ENCODE assay signal across 14 cellular contexts in the genomic region with DNA sequence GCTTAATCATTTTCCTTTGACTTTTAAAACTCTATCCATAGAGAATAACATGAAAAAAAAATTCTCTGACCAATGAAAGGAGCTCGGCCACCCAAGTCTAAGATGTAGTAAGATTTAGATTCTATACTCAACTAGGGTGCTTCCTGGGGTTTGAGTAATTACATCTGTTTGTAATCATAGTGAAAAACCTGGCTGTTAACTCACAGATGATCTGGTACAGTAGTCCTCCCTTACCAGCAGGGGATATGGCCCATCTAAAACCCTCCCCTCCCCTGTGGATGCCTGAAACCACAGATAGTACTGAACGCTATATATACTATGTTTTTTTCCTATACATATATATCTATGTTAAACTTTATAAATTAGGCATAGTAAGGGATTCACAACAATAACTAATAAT.
A peak's percentile ranks its signal among the peaks of the same experiment; 100 is the strongest.
DNase-seq lines count a peak whose midpoint lies in the region; ATAC-seq and TF ChIP-seq lines count a peak whose summit lies in the region.
"Had no signal": no experiment of that assay in that cellular context is flagged by ENCODE, and none has a peak within 500 bp of the region (broad histone marks: within the 10 kb centered on the region; RNA-seq: fewer than 3 reads in every experiment).

No MANE protein-coding gene starts in this region.

- H3K36me3 Mint-ChIP-seq in Calu3 (ENCODE audit: insufficient read depth, unreplicated experiment): peaks cover 6% of the 10 kb centered on the region

- H3K27me3 Mint-ChIP-seq in Calu3 (ENCODE audit: unreplicated experiment): no peaks in the 10 kb centered on the region

- DNase-seq in Calu3: no peak
- peak; percentile 51 for DNase-seq in astrocyte of the spinal cord (ENCODE audit: low read depth, low spot score)
- no peak for DNase-seq in NCI-H1048 (lab: John Stamatoyannopoulos, UW)
- no peak for DNase-seq in EL
- DNase-seq: activated gamma-delta T cell, AML-193, anterior cingulate cortex, GOT3, NCI-H748 treated with DMSO at 0.1 percent for 48 hours, Peyer's patch had no signal

- peak overlapping the region; percentile 75 for H3K27ac Mint-ChIP-seq in Calu3 (ENCODE audit: unreplicated experiment)

- peaks cover 29% of the 10 kb centered on the region for H3K4me1 ChIP-seq in rectal smooth muscle tissue (ENCODE audit: control insufficient read depth, insufficient read depth, low read length)

- CTCF ChIA-PET in Calu3 (lab: Charles Lee): no interaction called here

- in situ Hi-C loops in astrocyte of the spinal cord (cut with HindIII; ENCODE audit: low sequenced_read_pairs): no loop called here

- peaks cover 60% of the 10 kb centered on the region for H3K4me1 Mint-ChIP-seq in Calu3 (ENCODE audit: low read depth, unreplicated experiment)

- H3K27me3 ChIP-seq in rectal smooth muscle tissue (ENCODE audit: control insufficient read depth, insufficient read depth, low read length): no peaks in the 10 kb centered on the region
- H3K27me3 ChIP-seq: Peyer's patch had no signal

- no peaks in the 10 kb centered on the region for H3K9me3 Mint-ChIP-seq in Calu3 (ENCODE audit: low read depth, unreplicated experiment)

- no peak for TF ChIP-seq CTCF in Calu3 (IDR thresholded peaks at IDR 0.05; ENCODE audit: unreplicated experiment)
- no peak for TF ChIP-seq CTCF in astrocyte of the spinal cord (IDR thresholded peaks at IDR 0.05; ENCODE audit: low read depth, low read length)

- H3K36me3 ChIP-seq in rectal smooth muscle tissue (ENCODE audit: control insufficient read depth, insufficient read depth, low read length): no peaks in the 10 kb centered on the region
- H3K36me3 ChIP-seq: Peyer's patch had no signal

- H3K4me3 ChIP-seq in astrocyte of the spinal cord (ENCODE audit: low read depth, low read length) (no peak overlapping the region), rectal smooth muscle tissue (ENCODE audit: low read length) (no peak overlapping the region)
- H3K4me3 ChIP-seq: Peyer's patch had no signal

- H3K4me3 Mint-ChIP-seq in Calu3 (ENCODE audit: low read depth, unreplicated experiment): no peak overlapping the region

- ATAC-seq in HG02610 (IDR thresholded peaks at IDR 0.05; ENCODE audit: unreplicated experiment): peak; percentile 30
- ATAC-seq in GM21423 (IDR thresholded peaks at IDR 0.05; ENCODE audit: unreplicated experiment): no peak
- no peak for ATAC-seq in GM18868 (IDR thresholded peaks at IDR 0.05; ENCODE audit: unreplicated experiment)

- peak overlapping the region; percentile 30 for H3K27ac ChIP-seq in rectal smooth muscle tissue (ENCODE audit: low read depth, low read length)
- H3K27ac ChIP-seq: Peyer's patch had no signal

- H3K9ac ChIP-seq in rectal smooth muscle tissue (ENCODE audit: low read length): no peak overlapping the region

- no TSS peak for BruUV-seq in Calu3 (replicated peaks; lab: Mats Ljungman, UMichigan)

- intact Hi-C loops in Calu3 (cut with micrococcal nuclease; ENCODE audit: unreplicated experiment): loop anchor here (1.0 to 5.0 kb wide), 2 partner anchors 45 to 89 kb away; a partner anchor contains a TSS
